18 cellular contexts compared by ENCODE assay signal in genomic region chr15:85174521-85174920, GRCh38.
A peak's percentile ranks its signal among the peaks of the same experiment; 100 is the strongest.
DNase-seq lines count a peak whose midpoint lies in the region; ATAC-seq, FAIRE-seq and TF ChIP-seq lines count a peak whose summit lies in the region.
"Had no signal": no experiment of that assay in that cellular context is flagged by ENCODE, and none has a peak within 500 bp of the region (broad histone marks: within the 10 kb centered on the region; RNA-seq: fewer than 3 reads in every experiment).

No MANE protein-coding gene starts in this region.

- no peaks in the 10 kb centered on the region for H3K9me1 ChIP-seq in K562 (ENCODE audit: control insufficient read depth, insufficient read depth, low read length)

- H3K36me3 Mint-ChIP-seq in activated CD4-positive, alpha-beta memory T cell treated with anti-CD3 and anti-CD28 coated beads for 36 hours: no peaks in the 10 kb centered on the region
- no peaks in the 10 kb centered on the region for H3K36me3 Mint-ChIP-seq in activated CD4-positive, alpha-beta memory T cell treated with anti-CD3 and anti-CD28 coated beads, Interleukin-2, amount 10 ng/mL, durations not matched to agents 7 days and 5 days (ENCODE audit: low read depth)

- no peak overlapping the region for H3K27ac Mint-ChIP-seq in activated CD4-positive, alpha-beta memory T cell treated with anti-CD3 and anti-CD28 coated beads for 36 hours
- H3K27ac Mint-ChIP-seq in activated CD4-positive, alpha-beta memory T cell treated with anti-CD3 and anti-CD28 coated beads, Interleukin-2, amount 10 ng/mL, durations not matched to agents 7 days and 5 days: no peak overlapping the region
- H3K27ac Mint-ChIP-seq: CD4-positive, alpha-beta T cell had no signal

- H3K4me3 Mint-ChIP-seq in activated CD4-positive, alpha-beta memory T cell treated with anti-CD3 and anti-CD28 coated beads for 36 hours: no peak overlapping the region
- no peak overlapping the region for H3K4me3 Mint-ChIP-seq in activated CD4-positive, alpha-beta memory T cell treated with anti-CD3 and anti-CD28 coated beads, Interleukin-2, amount 10 ng/mL, durations not matched to agents 7 days and 5 days
- H3K4me3 Mint-ChIP-seq: CD4-positive, alpha-beta T cell had no signal

- no peak for TF ChIP-seq RAD21 in K562 (CRISPR knock-in tag; conservative IDR thresholded peaks at IDR 0.05 in 1 of 2, IDR thresholded peaks at IDR 0.05 in 1 of 2)

- peaks cover 5% of the 10 kb centered on the region for H3K4me1 Mint-ChIP-seq in activated CD4-positive, alpha-beta memory T cell treated with anti-CD3 and anti-CD28 coated beads for 36 hours (ENCODE audit: low read depth)
- no peaks in the 10 kb centered on the region for H3K4me1 Mint-ChIP-seq in activated CD4-positive, alpha-beta memory T cell treated with anti-CD3 and anti-CD28 coated beads, Interleukin-2, amount 10 ng/mL, durations not matched to agents 7 days and 5 days

- POLR2A ChIA-PET in activated CD4-positive, alpha-beta memory T cell treated with anti-CD3 and anti-CD28 coated beads for 36 hours (lab: Charles Lee): no interaction called here
- POLR2A ChIA-PET in activated CD4-positive, alpha-beta memory T cell treated with anti-CD3 and anti-CD28 coated beads, Interleukin-2, amount 10 ng/mL, durations not matched to agents 7 days and 5 days (lab: Charles Lee): no interaction called here
- POLR2A ChIA-PET in K562 (lab: Yijun Ruan, JAX): no interaction called here

- TF ChIP-seq CTCF in K562 (IDR thresholded peaks at IDR 0.05 in 2 of 3, conservative IDR thresholded peaks at IDR 0.05 in 1 of 3; ENCODE audit: insufficient read depth in 2 of 3, low read depth in 1 of 3, low read length in 3 of 3): no peak

- H3K4me3 ChIP-seq in K562: no peak overlapping the region
- H3K4me3 ChIP-seq: GM23248, HAP-1 had no signal

- peaks cover 40% of the 10 kb centered on the region for H3K27me3 Mint-ChIP-seq in activated CD4-positive, alpha-beta memory T cell treated with anti-CD3 and anti-CD28 coated beads for 36 hours
- peaks cover 10% of the 10 kb centered on the region for H3K27me3 Mint-ChIP-seq in activated CD4-positive, alpha-beta memory T cell treated with anti-CD3 and anti-CD28 coated beads, Interleukin-2, amount 10 ng/mL, durations not matched to agents 7 days and 5 days

- H3K27ac ChIP-seq in K562 (ENCODE audit: extremely low read depth, low read depth, low read length): no peak overlapping the region
- H3K27ac ChIP-seq: C4-2B, GM23248 had no signal

- peaks cover 15% of the 10 kb centered on the region for H3K9me3 ChIP-seq in K562 (replicated peaks; ENCODE audit: control insufficient read depth, insufficient read depth, low read depth, low read length)
- H3K9me3 ChIP-seq: HAP-1 had no signal

- CTCF ChIA-PET in activated CD4-positive, alpha-beta memory T cell treated with anti-CD3 and anti-CD28 coated beads for 36 hours (lab: Charles Lee): no interaction called here
- CTCF ChIA-PET in activated CD4-positive, alpha-beta memory T cell treated with anti-CD3 and anti-CD28 coated beads, Interleukin-2, amount 10 ng/mL, durations not matched to agents 7 days and 5 days (lab: Charles Lee): no interaction called here
- CTCF ChIA-PET in K562 (lab: Yijun Ruan, JAX; ENCODE audit: low intra/inter-chr PET ratio): no interaction called here

- no peaks in the 10 kb centered on the region for H4K20me1 ChIP-seq in K562 (replicated peaks; ENCODE audit: control insufficient read depth, insufficient read depth, low read length)

- no TSS peak for BruUV-seq in K562 (replicated peaks; lab: Mats Ljungman, UMichigan)

- H3K4me1 ChIP-seq in K562 (replicated peaks in 1 of 2; ENCODE audit: control insufficient read depth in 2 of 2, insufficient read depth in 2 of 2, low read length in 2 of 2): peaks cover 0 to 2% of the 10 kb centered on the region in 2 experiments; a peak in 2 of 5 replicates
- H3K4me1 ChIP-seq: HAP-1 had no signal

- in situ Hi-C loops in K562 (cut with MboI): loop anchor here (10.0 kb wide), 1 partner anchor 120 kb away; no protein-coding TSS in a partner anchor

- H3K27me3 ChIP-seq in K562 (ENCODE audit: control insufficient read depth in 2 of 2, insufficient read depth in 2 of 2, low read length in 2 of 2): no peaks in the 10 kb centered on the region

- no peak for FAIRE-seq in K562 (lab: Jason Lieb, UNC)
- FAIRE-seq: A204.1, GM12892, GM18507 had no signal

- H3K4me2 ChIP-seq in K562 (ENCODE audit: insufficient read depth, low read length): no peak overlapping the region

- H3K9me3 Mint-ChIP-seq in activated CD4-positive, alpha-beta memory T cell treated with anti-CD3 and anti-CD28 coated beads for 36 hours: peaks cover 8% of the 10 kb centered on the region
- peaks cover 13% of the 10 kb centered on the region for H3K9me3 Mint-ChIP-seq in activated CD4-positive, alpha-beta memory T cell treated with anti-CD3 and anti-CD28 coated beads, Interleukin-2, amount 10 ng/mL, durations not matched to agents 7 days and 5 days
- H3K9me3 Mint-ChIP-seq: CD4-positive, alpha-beta T cell had no signal

- no peaks in the 10 kb centered on the region for H3K36me3 ChIP-seq in K562 (ENCODE audit: control insufficient read depth, insufficient read depth, low read length)
- H3K36me3 ChIP-seq: HAP-1 had no signal

- H2AFZ ChIP-seq in K562 (ENCODE audit: low read depth, low read length): peak overlapping the region; percentile 48; the same call in 1 of the 2 replicates
- H2AFZ ChIP-seq: GM23248 had no signal

- TF ChIP-seq POLR2A in K562 (conservative IDR thresholded peaks at IDR 0.05): no peak

- WGBS in K562 (ENCODE audit: insufficient coverage, low coverage, missing lambda C conversion rate): 27% methylated on average over 4 of the region's 4 CpGs

- peak; percentile 36 for DNase-seq in activated CD4-positive, alpha-beta memory T cell treated with anti-CD3 and anti-CD28 coated beads for 36 hours
- no peak for DNase-seq in activated CD4-positive, alpha-beta memory T cell treated with anti-CD3 and anti-CD28 coated beads, Interleukin-2, amount 10 ng/mL, durations not matched to agents 7 days and 5 days
- DNase-seq in stimulated activated CD4-positive, alpha-beta T cell treated with anti-CD3 and anti-CD28 coated beads, Interleukin-2, amount 100 ng/mL, for 4 hours (ENCODE audit: low read depth): peak; percentile 9
- no peak for DNase-seq in stimulated activated CD4-positive, alpha-beta T cell treated with anti-CD3 and anti-CD28 coated beads, Interleukin-4, amount 100 ng/mL, for 1 hour
- no peak for DNase-seq in K562 (ENCODE audit: extremely low read depth in 1 of 4, low spot score in 3 of 4)
- no peak for DNase-seq in NCI-H774 (lab: John Stamatoyannopoulos, UW)
- DNase-seq in COLO829 (ENCODE audit: low spot score): no peak
- DNase-seq: ACHN; CD4-positive, alpha-beta T cell; DMS153; DMS79; GDM1; GM23248 had no signal

- intact Hi-C loops in activated CD4-positive, alpha-beta memory T cell treated with anti-CD3 and anti-CD28 coated beads for 36 hours (cut with micrococcal nuclease): no loop called here
- intact Hi-C loops in K562 (cut with micrococcal nuclease): no loop called here

- no peak for ATAC-seq in K562

- TF ChIP-seq EP300 in K562 (IDR thresholded peaks at IDR 0.05; ENCODE audit: low read length): no peak

- no peaks in the 10 kb centered on the region for H3K79me2 ChIP-seq in K562 (ENCODE audit: control insufficient read depth, insufficient read depth, low read length)

- H3K9ac ChIP-seq in K562 (ENCODE audit: insufficient read depth in 1 of 2, low read depth in 2 of 2, low read length in 2 of 2): no peak overlapping the region
- H3K9ac ChIP-seq: GM23248 had no signal

TF ChIP-seq in K562, 482 proteins besides CTCF, POLR2A, EP300 and RAD21 (continues in another document):
- no peak for TF ChIP-seq NRF1 (conservative IDR thresholded peaks at IDR 0.05 in 1 of 2, IDR thresholded peaks at IDR 0.05 in 1 of 2)
- TF ChIP-seq, protein P1, sequence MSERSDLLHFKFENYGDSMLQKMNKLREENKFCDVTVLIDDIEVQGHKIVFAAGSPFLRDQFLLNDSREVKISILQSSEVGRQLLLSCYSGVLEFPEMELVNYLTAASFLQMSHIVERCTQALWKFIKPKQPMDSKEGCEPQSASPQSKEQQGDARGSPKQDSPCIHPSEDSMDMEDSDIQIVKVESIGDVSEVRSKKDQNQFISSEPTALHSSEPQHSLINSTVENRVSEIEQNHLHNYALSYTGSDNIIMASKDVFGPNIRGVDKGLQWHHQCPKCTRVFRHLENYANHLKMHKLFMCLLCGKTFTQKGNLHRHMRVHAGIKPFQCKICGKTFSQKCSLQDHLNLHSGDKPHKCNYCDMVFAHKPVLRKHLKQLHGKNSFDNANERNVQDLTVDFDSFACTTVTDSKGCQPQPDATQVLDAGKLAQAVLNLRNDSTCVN (CRISPR knock-in tag; IDR thresholded peaks at IDR 0.05): no peak
- TF ChIP-seq, protein P2, sequence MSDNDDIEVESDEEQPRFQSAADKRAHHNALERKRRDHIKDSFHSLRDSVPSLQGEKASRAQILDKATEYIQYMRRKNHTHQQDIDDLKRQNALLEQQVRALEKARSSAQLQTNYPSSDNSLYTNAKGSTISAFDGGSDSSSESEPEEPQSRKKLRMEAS (CRISPR knock-in tag; IDR thresholded peaks at IDR 0.05): no peak
- no peak for TF ChIP-seq ZNF184 (CRISPR knock-in tag; IDR thresholded peaks at IDR 0.05)
- no peak for TF ChIP-seq ZKSCAN3 (CRISPR knock-in tag; IDR thresholded peaks at IDR 0.05)
- TF ChIP-seq RFX5 (IDR thresholded peaks at IDR 0.05; ENCODE audit: low read depth, low read length): no peak
- TF ChIP-seq PHF8 (IDR thresholded peaks at IDR 0.05; ENCODE audit: borderline replicate concordance, low read length): no peak
- no peak for TF ChIP-seq FIP1L1 (IDR thresholded peaks at IDR 0.05; ENCODE audit: low read depth, low read length, poor library complexity, severe bottlenecking)

Comparison
In these comparisons a context has a peak if more than half of its experiments do, and no peak if none do; other contexts are left out.
1. DNase-seq: peak in activated CD4-positive, alpha-beta memory T cell treated with anti-CD3 and anti-CD28 coated beads for 36 hours (single experiment) and stimulated activated CD4-positive, alpha-beta T cell treated with anti-CD3 and anti-CD28 coated beads, Interleukin-2, amount 100 ng/mL, for 4 hours (single experiment); none in activated CD4-positive, alpha-beta memory T cell treated with anti-CD3 and anti-CD28 coated beads, Interleukin-2, amount 10 ng/mL, durations not matched to agents 7 days and 5 days (single experiment), stimulated activated CD4-positive, alpha-beta T cell treated with anti-CD3 and anti-CD28 coated beads, Interleukin-4, amount 100 ng/mL, for 1 hour (single experiment), K562 (0 of 4), NCI-H774 (single experiment) and COLO829 (single experiment).